ENCODE assay signal across 8 cellular contexts in genomic region chr1:24955161-24955560, GRCh38. TPM values are rescaled to one million over a fixed set of nuclear protein-coding genes. Genes with fewer than 3 reads are reported as not detected.
DNase-seq lines count a peak whose midpoint lies in the region; ATAC-seq, FAIRE-seq and TF ChIP-seq lines count a peak whose summit lies in the region.
"Had no signal": no experiment of that assay in that cellular context is flagged by ENCODE, and none has a peak within 500 bp of the region (broad histone marks: within the 10 kb centered on the region; RNA-seq: fewer than 3 reads in every experiment).

No MANE protein-coding gene starts in this region.

- H3K9me3 ChIP-seq in psoas muscle, result no peaks in the 10 kb centered on the region

- H3K4me3 Mint-ChIP-seq in activated naive CD8-positive, alpha-beta T cell treated with anti-CD3 and anti-CD28 coated beads for 36 hours, result peak overlapping the region; percentile 91

- whole genome bisulfite sequencing in psoas muscle, 3 donors, result 72 to 76% (median 72%) methylated on average over 5 of the region's 5 CpGs

- no peak overlapping the region for H3K4me3 ChIP-seq in psoas muscle

- DNase-seq in H54 (ENCODE audit: insufficient read length, low spot score) (peak; percentile 53), SKM-1 (lab: John Stamatoyannopoulos, UW; ENCODE audit: unreplicated experiment) (peak; percentile 56), psoas muscle (no peak)
- peak; percentile 81 for DNase-seq in activated naive CD8-positive, alpha-beta T cell treated with anti-CD3 and anti-CD28 coated beads for 36 hours
- peak; percentile 30 to 63 (median 59) for DNase-seq in stimulated activated CD4-positive, alpha-beta T cell treated with anti-CD3 and anti-CD28 coated beads, TNF-alpha, amount 100 ng/mL, for 1 hour (ENCODE audit: low read depth in 3 of 3, low spot score in 1 of 3)

- H3K36me3 Mint-ChIP-seq in activated naive CD8-positive, alpha-beta T cell treated with anti-CD3 and anti-CD28 coated beads for 36 hours, result peaks cover 80% of the 10 kb centered on the region

- peak overlapping the region; percentile 98 for H3K27ac Mint-ChIP-seq in activated naive CD8-positive, alpha-beta T cell treated with anti-CD3 and anti-CD28 coated beads for 36 hours

- H3K27ac ChIP-seq in psoas muscle, result no peak overlapping the region
- H3K27ac ChIP-seq: VCaP had no signal

- H3K4me1 Mint-ChIP-seq in activated naive CD8-positive, alpha-beta T cell treated with anti-CD3 and anti-CD28 coated beads for 36 hours, result peaks cover 88% of the 10 kb centered on the region

- FAIRE-seq in H54 (lab: Jason Lieb, UNC), result peak; percentile 61

- no peaks in the 10 kb centered on the region for H3K36me3 ChIP-seq in psoas muscle (ENCODE audit: insufficient read depth in 1 of 2, low read depth in 1 of 2)

- ATAC-seq in psoas muscle (no peak), HG03520 (IDR thresholded peaks at IDR 0.05; ENCODE audit: unreplicated experiment) (no peak), GM19455 (IDR thresholded peaks at IDR 0.05; ENCODE audit: unreplicated experiment) (no peak)

- H3K27me3 ChIP-seq in psoas muscle (ENCODE audit: insufficient read depth in 3 of 3, low read length in 2 of 3), result peaks cover 0 to 11% (median 0%) of the 10 kb centered on the region in 3 donors

- peaks cover 3% of the 10 kb centered on the region for H3K27me3 Mint-ChIP-seq in activated naive CD8-positive, alpha-beta T cell treated with anti-CD3 and anti-CD28 coated beads for 36 hours

- H3K4me1 ChIP-seq in psoas muscle, result no peaks in the 10 kb centered on the region

- no peak for TF ChIP-seq CTCF in psoas muscle (IDR thresholded peaks at IDR 0.05)

- no peak for TF ChIP-seq POLR2A in H54 (IDR thresholded peaks at IDR 0.05; ENCODE audit: low read depth, low read length)

- intact Hi-C loops in psoas muscle (cut with DNase I), result no loop called here

- peaks cover 1% of the 10 kb centered on the region for H3K9me3 Mint-ChIP-seq in activated naive CD8-positive, alpha-beta T cell treated with anti-CD3 and anti-CD28 coated beads for 36 hours

RNA-seq across cellular contexts. Expression of gene RUNX3, which starts 25.1 kb away (rescaled TPM):
- 100 to 1,000 TPM; 144 TPM for total RNA-seq in activated naive CD8-positive, alpha-beta T cell treated with anti-CD3 and anti-CD28 coated beads for 36 hours
- total RNA-seq in psoas muscle, result under 1 TPM; 0.28 to 0.59 (median 0.58) TPM
- under 1 TPM; 0.16 to 0.20 (median 0.18) TPM for polyA plus RNA-seq in psoas muscle

Comparison
In these comparisons a context has a peak if more than half of its experiments do, and no peak if none do; other contexts are left out.
1. DNase-seq: peak in H54 (single experiment), SKM-1 (single experiment), activated naive CD8-positive, alpha-beta T cell treated with anti-CD3 and anti-CD28 coated beads for 36 hours (single experiment) and stimulated activated CD4-positive, alpha-beta T cell treated with anti-CD3 and anti-CD28 coated beads, TNF-alpha, amount 100 ng/mL, for 1 hour (3 of 3); none in psoas muscle (0 of 2).
2. RNA of gene RUNX3, which starts 25.1 kb away (total RNA-seq): 144 TPM in activated naive CD8-positive, alpha-beta T cell treated with anti-CD3 and anti-CD28 coated beads for 36 hours; 0.28 to 0.59 TPM in psoas muscle; every median in the first group is over 10 times any median in the second.